In genomic region chr9:100619665-100620064, GRCh38 we compare ENCODE assay signal across 1 cellular context.
A peak's percentile ranks its signal among the peaks of the same experiment; 100 is the strongest.
TF ChIP-seq lines count a peak whose summit lies in the region.

No MANE protein-coding gene starts in this region.

TF ChIP-seq in HepG2, 621 proteins besides CTCF, POLR2A, EP300 and RAD21 (continued from another document and continues in another):
- TF ChIP-seq AHDC1 (CRISPR knock-in tag; IDR thresholded peaks at IDR 0.05; ENCODE audit: borderline replicate concordance), result no peak
- 0 out of 2 replicates have a peak, but pooled peaks have one; percentile 49 for TF ChIP-seq ETV5 (CRISPR knock-in tag; IDR thresholded peaks at IDR 0.05; ENCODE audit: borderline replicate concordance)
- TF ChIP-seq XRCC5 (optimal IDR thresholded peaks at IDR 0.05; ENCODE audit: low read length), result no peak
- TF ChIP-seq PRMT3 (CRISPR knock-in tag; IDR thresholded peaks at IDR 0.05; ENCODE audit: borderline replicate concordance, low read depth), result no peak
- TF ChIP-seq RXRB (CRISPR knock-in tag; IDR thresholded peaks at IDR 0.05; ENCODE audit: borderline replicate concordance), result peak; percentile 40; the same call in 1 of the 2 replicates
- TF ChIP-seq ELF1 (CRISPR knock-in tag; IDR thresholded peaks at IDR 0.05), result peak; percentile 54; the same call in 1 of the 2 replicates
- TF ChIP-seq CEBPG (CRISPR knock-in tag; IDR thresholded peaks at IDR 0.05), result peak; percentile 62
- no peak for TF ChIP-seq MIER2 (CRISPR knock-in tag; IDR thresholded peaks at IDR 0.05)
- TF ChIP-seq TP53 (CRISPR knock-in tag; conservative IDR thresholded peaks at IDR 0.05), result no peak
- no peak for TF ChIP-seq ESRRA (CRISPR knock-in tag; IDR thresholded peaks at IDR 0.05; ENCODE audit: low read depth)
- TF ChIP-seq POGZ (CRISPR knock-in tag; IDR thresholded peaks at IDR 0.05), result peak; percentile 26; the same call in 1 of the 2 replicates
- no peak for TF ChIP-seq BATF2 (CRISPR knock-in tag; IDR thresholded peaks at IDR 0.05)
- TF ChIP-seq GABPA (IDR thresholded peaks at IDR 0.05; ENCODE audit: low read depth, low read length), result 0 out of 2 replicates have a peak, but pooled peaks have one; percentile 17
- peak; percentile 48; the same call in 1 of the 2 replicates for TF ChIP-seq GABPA (CRISPR knock-in tag; IDR thresholded peaks at IDR 0.05; ENCODE audit: low read depth)
- no peak for TF ChIP-seq GPBP1L1 (CRISPR knock-in tag; IDR thresholded peaks at IDR 0.05)
- TF ChIP-seq E2F5 (CRISPR knock-in tag; conservative IDR thresholded peaks at IDR 0.05), result no peak
- TF ChIP-seq HMGXB3 (CRISPR knock-in tag; IDR thresholded peaks at IDR 0.05; ENCODE audit: borderline replicate concordance), result no peak
- TF ChIP-seq TCF7L2 (IDR thresholded peaks at IDR 0.05; ENCODE audit: low read depth, low read length), result no peak
- TF ChIP-seq PPARG (CRISPR knock-in tag; conservative IDR thresholded peaks at IDR 0.05), result peak; percentile 56
- no peak for TF ChIP-seq ZNF230 (CRISPR knock-in tag; IDR thresholded peaks at IDR 0.05)
- no peak for TF ChIP-seq CSRNP1 (CRISPR knock-in tag; IDR thresholded peaks at IDR 0.05)
- 0 out of 2 replicates have a peak, but pooled peaks have one; percentile 19 for TF ChIP-seq NR2C2 (CRISPR knock-in tag; IDR thresholded peaks at IDR 0.05; ENCODE audit: borderline replicate concordance)
- TF ChIP-seq NPAS2 (CRISPR knock-in tag; IDR thresholded peaks at IDR 0.05; ENCODE audit: borderline replicate concordance), result no peak
- TF ChIP-seq TCF7 (IDR thresholded peaks at IDR 0.05; ENCODE audit: low read depth), result no peak
- TF ChIP-seq CSRNP2 (CRISPR knock-in tag; conservative IDR thresholded peaks at IDR 0.05; ENCODE audit: low read depth), result no peak
- no peak for TF ChIP-seq KLF16 (CRISPR knock-in tag; IDR thresholded peaks at IDR 0.05)
- TF ChIP-seq RFXAP (CRISPR knock-in tag; IDR thresholded peaks at IDR 0.05; ENCODE audit: borderline replicate concordance), result no peak
- no peak for TF ChIP-seq ZNF652 (CRISPR knock-in tag; IDR thresholded peaks at IDR 0.05; ENCODE audit: borderline replicate concordance, low read depth)
- TF ChIP-seq ZNF710 (CRISPR knock-in tag; IDR thresholded peaks at IDR 0.05; ENCODE audit: borderline replicate concordance), result no peak
- no peak for TF ChIP-seq HMGXB4 (CRISPR knock-in tag; IDR thresholded peaks at IDR 0.05; ENCODE audit: borderline replicate concordance in 1 of 2, low read depth in 1 of 2)
- no peak for TF ChIP-seq ISL2 (CRISPR knock-in tag; IDR thresholded peaks at IDR 0.05)
- TF ChIP-seq ATF7 (IDR thresholded peaks at IDR 0.05), result no peak
- no peak for TF ChIP-seq ATF7 (CRISPR knock-in tag; IDR thresholded peaks at IDR 0.05)
- TF ChIP-seq EZH2 (conservative IDR thresholded peaks at IDR 0.05; ENCODE audit: low read depth, low read length), result no peak
- TF ChIP-seq CEBPB (IDR thresholded peaks at IDR 0.05; ENCODE audit: borderline replicate concordance, low read depth, low read length), result peak; percentile 70; the same call in 1 of the 2 replicates
- TF ChIP-seq GFI1 (CRISPR knock-in tag; IDR thresholded peaks at IDR 0.05; ENCODE audit: borderline replicate concordance), result no peak
- TF ChIP-seq BRF2 (CRISPR knock-in tag; IDR thresholded peaks at IDR 0.05), result no peak
- no peak for TF ChIP-seq DMAP1 (CRISPR knock-in tag; IDR thresholded peaks at IDR 0.05)
- no peak for TF ChIP-seq MIXL1 (CRISPR knock-in tag; IDR thresholded peaks at IDR 0.05)
- peak; percentile 66 for TF ChIP-seq GABPB1 (CRISPR knock-in tag; IDR thresholded peaks at IDR 0.05)
